Comparison of ENCODE assay signal across 22 cellular contexts in the genomic region with DNA sequence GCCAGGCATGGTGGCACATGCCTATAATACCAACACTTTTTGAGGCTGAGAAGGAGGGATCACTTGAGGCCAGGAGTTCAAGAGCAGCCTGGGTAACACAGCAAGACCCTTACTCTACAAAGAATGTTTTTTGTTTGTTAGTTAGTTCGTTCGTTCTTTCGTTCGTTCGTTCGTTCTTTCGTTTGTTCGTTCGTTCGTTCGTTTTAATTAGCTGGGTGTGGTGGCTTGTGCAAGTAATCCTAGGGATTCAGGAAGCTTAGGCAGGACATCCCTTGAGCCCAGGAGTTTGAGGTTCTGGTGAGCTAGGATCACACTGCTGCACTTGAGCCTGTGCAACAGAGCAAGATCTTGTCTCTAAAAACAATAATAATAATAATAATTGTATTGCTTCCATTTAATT.
"Had no signal": no experiment of that assay in that cellular context is flagged by ENCODE, and none has a peak within 500 bp of the region (broad histone marks: within the 10 kb centered on the region; RNA-seq: fewer than 3 reads in every experiment).

No MANE protein-coding gene starts in this region.

- H3K4me3 ChIP-seq: coronary artery, dorsolateral prefrontal cortex, esophagus squamous epithelium, gastrocnemius medialis, heart right ventricle, left lung, lower lobe of right lung, mucosa of descending colon had no signal

- DNase-seq: dermis blood vessel endothelial cell; dorsolateral prefrontal cortex; effector CD4-positive, alpha-beta T cell; effector memory CD4-positive, alpha-beta T cell; esophagus squamous epithelium; foreskin fibroblast; foreskin melanocyte; gastrocnemius medialis; glutamatergic neuron; head of caudate nucleus; heart right ventricle; hippocampal formation; left cardiac atrium; left lung; left ventricle myocardium superior; lower lobe of right lung; mesenchymal stem cell; mucosa of descending colon; naive B cell; naive thymus-derived CD8-positive, alpha-beta T cell had no signal

- H3K27ac ChIP-seq: coronary artery, dorsolateral prefrontal cortex, esophagus squamous epithelium, gastrocnemius medialis, heart right ventricle, left lung, lower lobe of right lung had no signal

- H3K4me1 ChIP-seq: esophagus squamous epithelium, gastrocnemius medialis, heart right ventricle, left lung, lower lobe of right lung had no signal

- H3K36me3 Mint-ChIP-seq: mesothelial cell of epicardium; naive B cell; naive thymus-derived CD8-positive, alpha-beta T cell had no signal

- ATAC-seq: gastrocnemius medialis; heart right ventricle; left cardiac atrium; left lung; left ventricle myocardium superior; lower lobe of right lung; mucosa of descending colon; naive thymus-derived CD8-positive, alpha-beta T cell had no signal

- H3K4me1 Mint-ChIP-seq: mesothelial cell of epicardium; naive B cell; naive thymus-derived CD8-positive, alpha-beta T cell had no signal

- H3K9me3 ChIP-seq: esophagus squamous epithelium, gastrocnemius medialis, lower lobe of right lung, mucosa of descending colon had no signal

- H3K27ac Mint-ChIP-seq: mesothelial cell of epicardium; naive thymus-derived CD8-positive, alpha-beta T cell had no signal

- H3K4me3 Mint-ChIP-seq: mesothelial cell of epicardium; naive B cell; naive thymus-derived CD8-positive, alpha-beta T cell had no signal

- H3K36me3 ChIP-seq: esophagus squamous epithelium, gastrocnemius medialis, heart right ventricle, left lung, lower lobe of right lung had no signal

- H3K27me3 ChIP-seq: dorsolateral prefrontal cortex, esophagus squamous epithelium, gastrocnemius medialis, left lung had no signal
